In the genomic region with DNA sequence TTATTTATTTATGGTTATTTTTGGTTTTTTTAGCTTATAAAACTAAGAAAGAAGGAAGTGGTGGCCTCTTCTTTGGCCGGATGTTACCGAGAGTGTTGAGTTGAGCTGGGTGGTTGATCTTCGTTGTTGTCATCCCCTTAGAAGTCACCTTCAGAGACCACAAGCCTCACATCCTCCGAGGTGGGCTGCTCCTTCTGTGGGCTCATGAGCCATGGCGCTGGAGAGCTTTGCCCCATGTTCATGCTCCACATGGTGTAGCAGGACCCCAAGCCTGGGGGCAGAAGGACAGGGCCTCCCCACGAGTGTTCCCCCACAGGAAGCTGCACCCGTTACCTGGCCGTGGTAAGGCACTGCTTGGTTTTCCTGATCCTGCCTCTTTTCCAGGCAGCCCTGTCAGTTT, we compare ENCODE assay signal across 18 cellular contexts. TPM values are rescaled to one million over a fixed set of nuclear protein-coding genes. Genes with fewer than 3 reads are reported as not detected.
DNase-seq lines count a peak whose midpoint lies in the region; ATAC-seq and TF ChIP-seq lines count a peak whose summit lies in the region.
"Had no signal": no experiment of that assay in that cellular context is flagged by ENCODE, and none has a peak within 500 bp of the region (broad histone marks: within the 10 kb centered on the region; RNA-seq: fewer than 3 reads in every experiment).

No MANE protein-coding gene starts in this region.

- no peaks in the 10 kb centered on the region for H3K9me3 ChIP-seq in uterus
- H3K9me3 ChIP-seq: transverse colon had no signal

- H3K27ac Mint-ChIP-seq in T-helper 2 cell treated with Interferon-gamma antibody and Interleukin-4, amounts not matched to agents 5 μg/mL and 100 μg/mL, for 36 hours: peak overlapping the region; percentile 60
- H3K27ac Mint-ChIP-seq in natural killer cell: peak overlapping the region in 1 of 2 donors; percentile 43
- H3K27ac Mint-ChIP-seq: endodermal cell had no signal

- no peaks in the 10 kb centered on the region for H3K27me3 ChIP-seq in uterus
- H3K27me3 ChIP-seq: SJSA1, transverse colon had no signal

- ATAC-seq in GM21786 (IDR thresholded peaks at IDR 0.05; ENCODE audit: unreplicated experiment) (peak; percentile 55), natural killer cell (peak; percentile 63 to 94 (median 74)), HG03159 (IDR thresholded peaks at IDR 0.05; ENCODE audit: unreplicated experiment) (no peak)
- ATAC-seq: left lung had no signal

- intact Hi-C loops in natural killer cell (cut with micrococcal nuclease): no loop called here
- intact Hi-C loops in uterus (cut with DNase I; ENCODE audit: low total_unique reads): no loop called here

- peaks cover 17% of the 10 kb centered on the region for H3K9me3 Mint-ChIP-seq in T-helper 2 cell treated with Interferon-gamma antibody and Interleukin-4, amounts not matched to agents 5 μg/mL and 100 μg/mL, for 36 hours
- peaks cover 0 to 7% of the 10 kb centered on the region in 2 donors for H3K9me3 Mint-ChIP-seq in natural killer cell

- TF ChIP-seq CTCF in natural killer cell (IDR thresholded peaks at IDR 0.05) (no peak), uterus (IDR thresholded peaks at IDR 0.05) (no peak)

- no peaks in the 10 kb centered on the region for H3K4me1 ChIP-seq in uterus
- H3K4me1 ChIP-seq: left lung, transverse colon had no signal

- peaks cover 2% of the 10 kb centered on the region for H3K36me3 Mint-ChIP-seq in T-helper 2 cell treated with Interferon-gamma antibody and Interleukin-4, amounts not matched to agents 5 μg/mL and 100 μg/mL, for 36 hours (ENCODE audit: low read depth)
- peaks cover 10% of the 10 kb centered on the region for H3K36me3 Mint-ChIP-seq in natural killer cell

- no peak overlapping the region for H3K27ac ChIP-seq in uterus
- H3K27ac ChIP-seq: heart left ventricle, left lung, SJSA1, transverse colon had no signal

- H3K4me3 ChIP-seq in uterus: no peak overlapping the region
- H3K4me3 ChIP-seq: heart left ventricle, left lung, SJSA1, transverse colon had no signal

- peak overlapping the region; percentile 25 for H3K4me3 Mint-ChIP-seq in T-helper 2 cell treated with Interferon-gamma antibody and Interleukin-4, amounts not matched to agents 5 μg/mL and 100 μg/mL, for 36 hours
- H3K4me3 Mint-ChIP-seq in natural killer cell: peak overlapping the region; percentile 4
- H3K4me3 Mint-ChIP-seq: endodermal cell had no signal

- DNase-seq in activated CD4-positive, alpha-beta T cell treated with anti-CD3 and anti-CD28 coated beads for 48 hours: peak; percentile 26
- no peak for DNase-seq in activated CD4-positive, alpha-beta T cell treated with anti-CD3 and anti-CD28 coated beads, Interleukin-2, amount 50 U/mL, for 1 hour
- no peak for DNase-seq in T-helper 2 cell treated with Interferon-gamma antibody and Interleukin-4, amounts not matched to agents 5 μg/mL and 100 μg/mL, for 36 hours (ENCODE audit: low spot score)
- DNase-seq in natural killer cell: no peak
- no peak for DNase-seq in NCI-H1417 (lab: John Stamatoyannopoulos, UW)
- no peak for DNase-seq in uterus
- DNase-seq: 8988T; activated CD4-positive, CD25-positive, alpha-beta regulatory T cell treated with anti-CD3 and anti-CD28 coated beads, Interleukin-2, amount 50 U/mL, for 72 hours; Calu3; heart left ventricle; left lung; NCI-H1436 treated with DMSO at 0.1 percent for 48 hours; NCI-H774; transverse colon had no signal

- peaks cover 16% of the 10 kb centered on the region for H3K27me3 Mint-ChIP-seq in T-helper 2 cell treated with Interferon-gamma antibody and Interleukin-4, amounts not matched to agents 5 μg/mL and 100 μg/mL, for 36 hours (ENCODE audit: low read depth)
- peaks cover 9 to 28% of the 10 kb centered on the region in 2 donors for H3K27me3 Mint-ChIP-seq in natural killer cell (ENCODE audit: low read depth in 2 of 2)

- H3K4me1 Mint-ChIP-seq in T-helper 2 cell treated with Interferon-gamma antibody and Interleukin-4, amounts not matched to agents 5 μg/mL and 100 μg/mL, for 36 hours (ENCODE audit: low read depth): peaks cover 16% of the 10 kb centered on the region
- H3K4me1 Mint-ChIP-seq in natural killer cell: peaks cover 23 to 26% of the 10 kb centered on the region in 2 donors
- H3K4me1 Mint-ChIP-seq: endodermal cell had no signal

- no peak for TF ChIP-seq POLR2A in uterus (IDR thresholded peaks at IDR 0.05)

- H3K36me3 ChIP-seq in uterus: no peaks in the 10 kb centered on the region
- H3K36me3 ChIP-seq: heart left ventricle, left lung, SJSA1, transverse colon had no signal

RNA-seq across cellular contexts. Expression of a gene that starts 23.4 kb away (rescaled TPM):
- not detected for total RNA-seq in natural killer cell
- total RNA-seq in uterus: 10 to 100 TPM in 3 of 4 donors, 1 to 10 TPM in 1; 3.2 to 46.2 (median 31.4) TPM
- total RNA-seq: Calu3 had no signal
